ENCODE assay signal across 9 cellular contexts in genomic region chr12:95836630-95837239, GRCh38. TPM values are rescaled to one million over a fixed set of nuclear protein-coding genes. Genes with fewer than 3 reads are reported as not detected.
DNase-seq lines count a peak whose midpoint lies in the region; ATAC-seq lines count a peak whose summit lies in the region.
"Had no signal": no experiment of that assay in that cellular context is flagged by ENCODE, and none has a peak within 500 bp of the region (broad histone marks: within the 10 kb centered on the region; RNA-seq: fewer than 3 reads in every experiment).

No MANE protein-coding gene starts in this region.

- peaks cover 4 to 8% (median 6%) of the 10 kb centered on the region in 4 donors for H3K4me1 Mint-ChIP-seq in naive thymus-derived CD8-positive, alpha-beta T cell

- DNase-seq in NCI-H1092 treated with DMSO at 0.1 percent for 48 hours (lab: John Stamatoyannopoulos, UW), result peak; percentile 33
- no peak for DNase-seq in NCI-H1092 (lab: John Stamatoyannopoulos, UW)
- DNase-seq in NCI-H446 treated with DMSO at 0.1 percent for 48 hours (lab: John Stamatoyannopoulos, UW), result peak; percentile 50
- peak; percentile 16 for DNase-seq in epidermal melanocyte (ENCODE audit: insufficient read length, low spot score)
- no peak for DNase-seq in sciatic nerve (ENCODE audit: low spot score)
- DNase-seq in inferior parietal cortex (ENCODE audit: extremely low spot score), result no peak
- DNase-seq in naive thymus-derived CD8-positive, alpha-beta T cell, result no peak

- intact Hi-C loops in sciatic nerve (cut with DNase I), result no loop called here

- H3K27me3 Mint-ChIP-seq in naive thymus-derived CD8-positive, alpha-beta T cell, result peaks cover 4 to 23% (median 11%) of the 10 kb centered on the region in 5 donors

- peaks cover 0 to 1% (median 0%) of the 10 kb centered on the region in 9 donors for H3K9me3 Mint-ChIP-seq in naive thymus-derived CD8-positive, alpha-beta T cell
- H3K9me3 Mint-ChIP-seq: natural killer cell treated with Interleukin-12 subunit alpha and Interleukin-12 subunit beta and Interleukin-15 and Interleukin-18, amount 100 ng/mL, for 72 hours had no signal

- H3K27ac Mint-ChIP-seq in naive thymus-derived CD8-positive, alpha-beta T cell, result no peak overlapping the region
- H3K27ac Mint-ChIP-seq: natural killer cell treated with Interleukin-12 subunit alpha and Interleukin-12 subunit beta and Interleukin-15 and Interleukin-18, amount 100 ng/mL, for 72 hours had no signal

- no peak overlapping the region for H3K4me3 Mint-ChIP-seq in naive thymus-derived CD8-positive, alpha-beta T cell
- H3K4me3 Mint-ChIP-seq: natural killer cell treated with Interleukin-12 subunit alpha and Interleukin-12 subunit beta and Interleukin-15 and Interleukin-18, amount 100 ng/mL, for 72 hours had no signal

- peak; percentile 75 for ATAC-seq in sciatic nerve
- ATAC-seq in naive thymus-derived CD8-positive, alpha-beta T cell, result no peak
- no peak for ATAC-seq in HG03457 (IDR thresholded peaks at IDR 0.05; ENCODE audit: unreplicated experiment)
- ATAC-seq: natural killer cell treated with Interleukin-12 subunit alpha and Interleukin-12 subunit beta and Interleukin-15 and Interleukin-18, amount 100 ng/mL, for 72 hours had no signal

- POLR2A ChIA-PET in naive thymus-derived CD8-positive, alpha-beta T cell (lab: Charles Lee), result no interaction called here

- H3K36me3 Mint-ChIP-seq in naive thymus-derived CD8-positive, alpha-beta T cell, result no peaks in the 10 kb centered on the region
- H3K36me3 Mint-ChIP-seq: natural killer cell treated with Interleukin-12 subunit alpha and Interleukin-12 subunit beta and Interleukin-15 and Interleukin-18, amount 100 ng/mL, for 72 hours had no signal

RNA-seq across cellular contexts. Expression of gene SNRPF, which starts 22.0 kb away (rescaled TPM):
- 12.6 TPM for total RNA-seq in sciatic nerve
- 10 to 100 TPM; 26.5 to 31.4 TPM for total RNA-seq in naive thymus-derived CD8-positive, alpha-beta T cell
- 10 to 100 TPM; 47.8 to 62.3 (median 58.6) TPM for polyA plus RNA-seq in naive thymus-derived CD8-positive, alpha-beta T cell

RNA-seq across cellular contexts. Expression of gene NTN4, which starts 46.2 kb away (rescaled TPM):
- 40.3 TPM for total RNA-seq in sciatic nerve
- not detected for total RNA-seq in naive thymus-derived CD8-positive, alpha-beta T cell
- not detected for polyA plus RNA-seq in naive thymus-derived CD8-positive, alpha-beta T cell
- total RNA-seq: natural killer cell treated with Interleukin-12 subunit alpha and Interleukin-12 subunit beta and Interleukin-15 and Interleukin-18, amount 100 ng/mL, for 72 hours had no signal

Comparison
In these comparisons a context has a peak if more than half of its experiments do, and no peak if none do; other contexts are left out.
1. DNase-seq: peak in NCI-H1092 treated with DMSO at 0.1 percent for 48 hours (single experiment), NCI-H446 treated with DMSO at 0.1 percent for 48 hours (single experiment) and epidermal melanocyte (single experiment); none in NCI-H1092 (single experiment), sciatic nerve (single experiment), inferior parietal cortex (single experiment) and naive thymus-derived CD8-positive, alpha-beta T cell (0 of 10).
2. RNA of gene NTN4, which starts 46.2 kb away (total RNA-seq): 40.3 TPM in sciatic nerve (single experiment); not detected in naive thymus-derived CD8-positive, alpha-beta T cell; every median in the first group is over 10 times any median in the second.